Comparison of ENCODE assay signal across 2 cellular contexts in the genomic region with DNA sequence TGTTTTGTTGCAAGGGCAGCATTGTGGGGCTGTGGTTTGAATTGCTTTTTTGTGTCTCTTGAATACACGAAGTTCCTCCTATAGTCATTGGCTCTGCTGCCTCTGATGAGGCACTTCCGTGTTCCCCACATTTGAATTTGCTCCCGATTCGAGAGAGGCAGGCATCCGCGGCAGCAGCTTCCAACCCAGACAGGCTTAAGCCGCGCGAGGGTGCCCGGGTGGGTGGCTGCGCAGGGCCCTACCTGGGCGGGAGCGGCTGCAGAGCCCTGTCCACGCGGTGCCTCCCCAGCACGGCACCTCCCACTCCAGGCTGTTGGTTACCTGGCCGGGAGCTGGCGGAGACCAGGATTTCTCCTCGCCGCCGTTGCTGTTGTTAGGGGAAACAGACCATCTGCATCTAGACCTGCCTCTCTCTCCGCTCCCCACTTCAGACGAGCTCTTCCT.
TF ChIP-seq lines count a peak whose summit lies in the region.

No MANE protein-coding gene starts in this region.

TF ChIP-seq in WTC11, 78 proteins besides CTCF, POLR2A, EP300 and RAD21:
- TF ChIP-seq, protein P1, sequence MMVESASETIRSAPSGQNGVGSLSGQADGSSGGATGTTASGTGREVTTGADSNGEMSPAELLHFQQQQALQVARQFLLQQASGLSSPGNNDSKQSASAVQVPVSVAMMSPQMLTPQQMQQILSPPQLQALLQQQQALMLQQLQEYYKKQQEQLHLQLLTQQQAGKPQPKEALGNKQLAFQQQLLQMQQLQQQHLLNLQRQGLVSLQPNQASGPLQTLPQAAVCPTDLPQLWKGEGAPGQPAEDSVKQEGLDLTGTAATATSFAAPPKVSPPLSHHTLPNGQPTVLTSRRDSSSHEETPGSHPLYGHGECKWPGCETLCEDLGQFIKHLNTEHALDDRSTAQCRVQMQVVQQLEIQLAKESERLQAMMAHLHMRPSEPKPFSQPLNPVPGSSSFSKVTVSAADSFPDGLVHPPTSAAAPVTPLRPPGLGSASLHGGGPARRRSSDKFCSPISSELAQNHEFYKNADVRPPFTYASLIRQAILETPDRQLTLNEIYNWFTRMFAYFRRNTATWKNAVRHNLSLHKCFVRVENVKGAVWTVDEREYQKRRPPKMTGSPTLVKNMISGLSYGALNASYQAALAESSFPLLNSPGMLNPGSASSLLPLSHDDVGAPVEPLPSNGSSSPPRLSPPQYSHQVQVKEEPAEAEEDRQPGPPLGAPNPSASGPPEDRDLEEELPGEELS (CRISPR knock-in tag; IDR thresholded peaks at IDR 0.05): 0 out of 2 replicates have a peak, but pooled peaks have one; percentile 48
- TF ChIP-seq, protein P2, sequence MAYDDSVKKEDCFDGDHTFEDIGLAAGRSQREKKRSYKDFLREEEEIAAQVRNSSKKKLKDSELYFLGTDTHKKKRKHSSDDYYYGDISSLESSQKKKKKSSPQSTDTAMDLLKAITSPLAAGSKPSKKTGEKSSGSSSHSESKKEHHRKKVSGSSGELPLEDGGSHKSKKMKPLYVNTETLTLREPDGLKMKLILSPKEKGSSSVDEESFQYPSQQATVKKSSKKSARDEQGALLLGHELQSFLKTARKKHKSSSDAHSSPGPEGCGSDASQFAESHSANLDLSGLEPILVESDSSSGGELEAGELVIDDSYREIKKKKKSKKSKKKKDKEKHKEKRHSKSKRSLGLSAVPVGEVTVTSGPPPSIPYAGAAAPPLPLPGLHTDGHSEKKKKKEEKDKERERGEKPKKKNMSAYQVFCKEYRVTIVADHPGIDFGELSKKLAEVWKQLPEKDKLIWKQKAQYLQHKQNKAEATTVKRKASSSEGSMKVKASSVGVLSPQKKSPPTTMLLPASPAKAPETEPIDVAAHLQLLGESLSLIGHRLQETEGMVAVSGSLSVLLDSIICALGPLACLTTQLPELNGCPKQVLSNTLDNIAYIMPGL (CRISPR knock-in tag; IDR thresholded peaks at IDR 0.05): peak; percentile 41; the same call in 1 of the 2 replicates
- TF ChIP-seq, protein P3, sequence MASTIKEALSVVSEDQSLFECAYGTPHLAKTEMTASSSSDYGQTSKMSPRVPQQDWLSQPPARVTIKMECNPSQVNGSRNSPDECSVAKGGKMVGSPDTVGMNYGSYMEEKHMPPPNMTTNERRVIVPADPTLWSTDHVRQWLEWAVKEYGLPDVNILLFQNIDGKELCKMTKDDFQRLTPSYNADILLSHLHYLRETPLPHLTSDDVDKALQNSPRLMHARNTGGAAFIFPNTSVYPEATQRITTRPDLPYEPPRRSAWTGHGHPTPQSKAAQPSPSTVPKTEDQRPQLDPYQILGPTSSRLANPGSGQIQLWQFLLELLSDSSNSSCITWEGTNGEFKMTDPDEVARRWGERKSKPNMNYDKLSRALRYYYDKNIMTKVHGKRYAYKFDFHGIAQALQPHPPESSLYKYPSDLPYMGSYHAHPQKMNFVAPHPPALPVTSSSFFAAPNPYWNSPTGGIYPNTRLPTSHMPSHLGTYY (CRISPR knock-in tag; IDR thresholded peaks at IDR 0.05): no peak

TF ChIP-seq in H1, 55 proteins besides CTCF, POLR2A, EP300 and RAD21 (continued from another document):
- TF ChIP-seq ASH2L (IDR thresholded peaks at IDR 0.05; ENCODE audit: low read length) (peak; percentile 84), KDM4A (IDR thresholded peaks at IDR 0.05; ENCODE audit: low read depth, low read length, severe bottlenecking) (peak; percentile 47), FOSL1 (IDR thresholded peaks at IDR 0.05; ENCODE audit: insufficient read depth, low read depth, low read length) (no peak), SIN3A (conservative IDR thresholded peaks at IDR 0.05 in 1 of 2, IDR thresholded peaks at IDR 0.05 in 1 of 2; ENCODE audit: low read depth in 1 of 2, low read length in 2 of 2) (no peak; a peak in 1 of 4 replicates), SRF (IDR thresholded peaks at IDR 0.05; ENCODE audit: low read depth, low read length) (no peak), TEAD4 (IDR thresholded peaks at IDR 0.05; ENCODE audit: low read depth, low read length) (0 out of 2 replicates have a peak, but pooled peaks have one; percentile 10), KDM5A (IDR thresholded peaks at IDR 0.05; ENCODE audit: low read length) (no peak), TAF1 (IDR thresholded peaks at IDR 0.05; ENCODE audit: low read depth, low read length) (0 out of 2 replicates have a peak, but pooled peaks have one; percentile 46)
- TF ChIP-seq, protein P4, sequence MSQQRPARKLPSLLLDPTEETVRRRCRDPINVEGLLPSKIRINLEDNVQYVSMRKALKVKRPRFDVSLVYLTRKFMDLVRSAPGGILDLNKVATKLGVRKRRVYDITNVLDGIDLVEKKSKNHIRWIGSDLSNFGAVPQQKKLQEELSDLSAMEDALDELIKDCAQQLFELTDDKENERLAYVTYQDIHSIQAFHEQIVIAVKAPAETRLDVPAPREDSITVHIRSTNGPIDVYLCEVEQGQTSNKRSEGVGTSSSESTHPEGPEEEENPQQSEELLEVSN (IDR thresholded peaks at IDR 0.05): peak; percentile 31; the same call in 1 of the 2 replicates
